16 cellular contexts compared by ENCODE assay signal in genomic region chr7:122136033-122136432, GRCh38. TPM values are rescaled to one million over a fixed set of nuclear protein-coding genes. Genes with fewer than 3 reads are reported as not detected.
DNase-seq lines count a peak whose midpoint lies in the region; TF ChIP-seq lines count a peak whose summit lies in the region.
"Had no signal": no experiment of that assay in that cellular context is flagged by ENCODE, and none has a peak within 500 bp of the region (broad histone marks: within the 10 kb centered on the region; RNA-seq: fewer than 3 reads in every experiment).

No MANE protein-coding gene starts in this region.

- TF ChIP-seq CTCF in osteocyte (IDR thresholded peaks at IDR 0.05) (no peak), chondrocyte (IDR thresholded peaks at IDR 0.05) (no peak)

- H3K36me3 Mint-ChIP-seq in osteocyte (ENCODE audit: unreplicated experiment) (peaks cover 8% of the 10 kb centered on the region), chondrocyte (ENCODE audit: low read depth) (no peaks in the 10 kb centered on the region)
- no peaks in the 10 kb centered on the region for H3K36me3 Mint-ChIP-seq in activated T-cell treated with anti-CD3 and anti-CD28 coated beads, Interleukin-2, amount 50 U/mL, for 24 hours (ENCODE audit: low read depth)
- no peaks in the 10 kb centered on the region for H3K36me3 Mint-ChIP-seq in activated naive CD4-positive, alpha-beta T cell treated with anti-CD3 and anti-CD28 coated beads, Interleukin-2, amount 10 ng/mL, durations not matched to agents 7 days and 5 days
- H3K36me3 Mint-ChIP-seq: T-cell had no signal

- peak overlapping the region; percentile 12 for H3K4me3 Mint-ChIP-seq in osteocyte (ENCODE audit: unreplicated experiment)
- H3K4me3 Mint-ChIP-seq in activated T-cell treated with anti-CD3 and anti-CD28 coated beads, Interleukin-2, amount 50 U/mL, for 24 hours, result no peak overlapping the region
- no peak overlapping the region for H3K4me3 Mint-ChIP-seq in chondrocyte (ENCODE audit: unreplicated experiment)
- no peak overlapping the region for H3K4me3 Mint-ChIP-seq in activated naive CD4-positive, alpha-beta T cell treated with anti-CD3 and anti-CD28 coated beads, Interleukin-2, amount 10 ng/mL, durations not matched to agents 7 days and 5 days

- peaks cover 28% of the 10 kb centered on the region for H3K4me1 Mint-ChIP-seq in osteocyte (ENCODE audit: unreplicated experiment)
- H3K4me1 Mint-ChIP-seq in activated T-cell treated with anti-CD3 and anti-CD28 coated beads, Interleukin-2, amount 50 U/mL, for 24 hours (ENCODE audit: low read depth), result peaks cover 13% of the 10 kb centered on the region
- peaks cover 23% of the 10 kb centered on the region for H3K4me1 Mint-ChIP-seq in chondrocyte (ENCODE audit: low read depth)
- peaks cover 5% of the 10 kb centered on the region for H3K4me1 Mint-ChIP-seq in activated naive CD4-positive, alpha-beta T cell treated with anti-CD3 and anti-CD28 coated beads, Interleukin-2, amount 10 ng/mL, durations not matched to agents 7 days and 5 days

- CTCF ChIA-PET in activated naive CD4-positive, alpha-beta T cell treated with anti-CD3 and anti-CD28 coated beads, Interleukin-2, amount 10 ng/mL, durations not matched to agents 7 days and 5 days (lab: Charles Lee), result no interaction called here

- DNase-seq in EH (ENCODE audit: low read depth) (peak; percentile 14), M059J (ENCODE audit: low read depth) (peak; percentile 16), dermis blood vessel endothelial cell (peak; percentile 2), osteocyte (ENCODE audit: extremely low spot score, unreplicated experiment) (no peak), chondrocyte (ENCODE audit: low spot score) (no peak)
- DNase-seq in activated T-cell treated with anti-CD3 and anti-CD28 coated beads, Interleukin-2, amount 50 U/mL, for 24 hours, result no peak
- no peak for DNase-seq in activated naive CD4-positive, alpha-beta T cell treated with anti-CD3 and anti-CD28 coated beads, Interleukin-2, amount 10 ng/mL, durations not matched to agents 7 days and 5 days
- DNase-seq: activated CD4-positive, alpha-beta T cell treated with anti-CD3 and anti-CD28 coated beads, Interleukin-2, amount 50 U/mL, for 48 hours; activated naive CD4-positive, alpha-beta T cell treated with anti-CD3 and anti-CD28 coated beads, Interleukin-2, amount 50 U/mL, for 16 hours; DMS153; effector CD4-positive, alpha-beta T cell; NCI-H146; NCI-H345; Right ventricle myocardium superior; stimulated activated CD4-positive, alpha-beta T cell treated with anti-CD3 and anti-CD28 coated beads, Interleukin-4, amount 100 ng/mL, for 4 hours; T-cell had no signal

- no peaks in the 10 kb centered on the region for H3K9me3 Mint-ChIP-seq in osteocyte (ENCODE audit: unreplicated experiment)
- peaks cover 2% of the 10 kb centered on the region for H3K9me3 Mint-ChIP-seq in activated T-cell treated with anti-CD3 and anti-CD28 coated beads, Interleukin-2, amount 50 U/mL, for 24 hours
- H3K9me3 Mint-ChIP-seq in chondrocyte (ENCODE audit: low read depth), result no peaks in the 10 kb centered on the region
- H3K9me3 Mint-ChIP-seq in activated naive CD4-positive, alpha-beta T cell treated with anti-CD3 and anti-CD28 coated beads, Interleukin-2, amount 10 ng/mL, durations not matched to agents 7 days and 5 days, result no peaks in the 10 kb centered on the region

- H3K27me3 Mint-ChIP-seq in osteocyte (ENCODE audit: unreplicated experiment), result no peaks in the 10 kb centered on the region
- H3K27me3 Mint-ChIP-seq in activated T-cell treated with anti-CD3 and anti-CD28 coated beads, Interleukin-2, amount 50 U/mL, for 24 hours, result no peaks in the 10 kb centered on the region
- H3K27me3 Mint-ChIP-seq in chondrocyte (ENCODE audit: low read depth), result no peaks in the 10 kb centered on the region
- H3K27me3 Mint-ChIP-seq in activated naive CD4-positive, alpha-beta T cell treated with anti-CD3 and anti-CD28 coated beads, Interleukin-2, amount 10 ng/mL, durations not matched to agents 7 days and 5 days, result no peaks in the 10 kb centered on the region

- H3K27ac Mint-ChIP-seq in osteocyte (ENCODE audit: unreplicated experiment), result no peak overlapping the region
- no peak overlapping the region for H3K27ac Mint-ChIP-seq in activated T-cell treated with anti-CD3 and anti-CD28 coated beads, Interleukin-2, amount 50 U/mL, for 24 hours
- no peak overlapping the region for H3K27ac Mint-ChIP-seq in chondrocyte (ENCODE audit: unreplicated experiment)
- H3K27ac Mint-ChIP-seq in activated naive CD4-positive, alpha-beta T cell treated with anti-CD3 and anti-CD28 coated beads, Interleukin-2, amount 10 ng/mL, durations not matched to agents 7 days and 5 days, result no peak overlapping the region

RNA-seq across cellular contexts. Expression of gene AASS, which starts 8.0 kb away (rescaled TPM):
- 2.4 and 4.7 TPM in 2 replicates for total RNA-seq in M059J (2014; rRNA removed; shearing (Covaris generic))
- total RNA-seq in dermis blood vessel endothelial cell (39.7 and 44.5 TPM in 2 replicates), osteocyte (20.5 and 21.3 TPM in 2 replicates), chondrocyte (6.7 to 8.8 TPM (median 7.3 TPM) in 3 replicates)

Comparison
In these comparisons a context has a peak if more than half of its experiments do, and no peak if none do; other contexts are left out.
1. DNase-seq: peak in EH (single experiment), M059J (single experiment) and dermis blood vessel endothelial cell (single experiment); none in osteocyte (single experiment), activated T-cell treated with anti-CD3 and anti-CD28 coated beads, Interleukin-2, amount 50 U/mL, for 24 hours (single experiment), chondrocyte (single experiment) and activated naive CD4-positive, alpha-beta T cell treated with anti-CD3 and anti-CD28 coated beads, Interleukin-2, amount 10 ng/mL, durations not matched to agents 7 days and 5 days (single experiment).